ENCODE assay signal across 11 cellular contexts in the genomic region with DNA sequence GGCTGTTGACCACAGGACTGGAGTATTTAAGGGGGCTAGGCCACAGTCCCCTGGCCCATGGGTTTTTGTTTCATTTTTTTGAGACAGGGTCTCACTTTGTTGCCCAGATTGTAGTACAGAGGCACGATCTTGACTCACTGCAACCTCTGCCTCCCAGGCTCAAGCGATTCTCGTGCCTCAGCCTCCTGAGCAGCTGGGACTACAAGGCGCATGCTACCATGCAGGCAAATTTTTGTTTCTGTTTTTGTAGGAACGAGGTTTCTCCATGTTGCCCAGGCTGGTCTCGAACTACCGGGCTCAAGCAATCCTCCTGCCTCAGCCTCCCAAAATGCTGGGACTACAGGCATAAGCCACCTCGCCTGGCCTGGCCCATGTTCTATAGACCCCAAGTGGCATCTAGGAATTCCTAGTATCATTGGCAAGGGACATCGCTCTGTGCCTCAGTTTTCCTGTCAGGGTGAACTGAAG. TPM values are rescaled to one million over a fixed set of nuclear protein-coding genes. Genes with fewer than 3 reads are reported as not detected.
DNase-seq lines count a peak whose midpoint lies in the region; ATAC-seq and TF ChIP-seq lines count a peak whose summit lies in the region.
"Had no signal": no experiment of that assay in that cellular context is flagged by ENCODE, and none has a peak within 500 bp of the region (broad histone marks: within the 10 kb centered on the region; RNA-seq: fewer than 3 reads in every experiment).

No MANE protein-coding gene starts in this region.

- WGBS in heart left ventricle, 4 donors, result 69 to 78% (median 70%) methylated on average over 9 of the region's 9 CpGs

- no peak for ATAC-seq in heart left ventricle
- no peak for ATAC-seq in GM19467 (IDR thresholded peaks at IDR 0.05; ENCODE audit: unreplicated experiment)
- ATAC-seq in HG03469 (IDR thresholded peaks at IDR 0.05; ENCODE audit: unreplicated experiment), result no peak

- H3K4me2 ChIP-seq in DOHH2 (ENCODE audit: low read length) (peak overlapping the region; percentile 59), skeletal muscle satellite cell (ENCODE audit: low read length) (peak overlapping the region; percentile 19)

- peaks cover 36% of the 10 kb centered on the region for H3K27me3 ChIP-seq in DOHH2 (ENCODE audit: control insufficient read depth, low read length)
- H3K27me3 ChIP-seq in SJCRH30, result no peaks in the 10 kb centered on the region
- no peaks in the 10 kb centered on the region for H3K27me3 ChIP-seq in heart left ventricle
- no peaks in the 10 kb centered on the region for H3K27me3 ChIP-seq in skeletal muscle satellite cell (ENCODE audit: control insufficient read depth, insufficient read depth, low read length)

- H3K9me2 ChIP-seq in DOHH2 (replicated peaks; ENCODE audit: control insufficient read depth, low read length), result no peaks in the 10 kb centered on the region

- no peaks in the 10 kb centered on the region for H3K36me3 ChIP-seq in DOHH2 (ENCODE audit: control insufficient read depth, low read length)
- H3K36me3 ChIP-seq in SJCRH30, result no peaks in the 10 kb centered on the region
- H3K36me3 ChIP-seq in heart left ventricle, result no peaks in the 10 kb centered on the region
- H3K36me3 ChIP-seq in skeletal muscle satellite cell (ENCODE audit: insufficient read depth, low read length), result no peaks in the 10 kb centered on the region

- H3K79me2 ChIP-seq in DOHH2 (ENCODE audit: control insufficient read depth, low read length), result no peaks in the 10 kb centered on the region

- H3K27ac ChIP-seq in DOHH2 (ENCODE audit: low read depth, low read length) (no peak overlapping the region), SJCRH30 (peak overlapping the region; percentile 99), heart left ventricle (peak overlapping the region; percentile 53 to 99 (median 96))

- H3K9me3 ChIP-seq in DOHH2 (ENCODE audit: control insufficient read depth, insufficient read depth, low read length) (no peaks in the 10 kb centered on the region), SJCRH30 (replicated peaks) (no peaks in the 10 kb centered on the region), heart left ventricle (no peaks in the 10 kb centered on the region), skeletal muscle satellite cell (replicated peaks; ENCODE audit: low read length) (no peaks in the 10 kb centered on the region)

- TF ChIP-seq CTCF in DOHH2 (IDR thresholded peaks at IDR 0.05; ENCODE audit: low read depth, low read length, poor library complexity, severe bottlenecking) (no peak), heart left ventricle (IDR thresholded peaks at IDR 0.05) (no peak)

- intact Hi-C loops in heart left ventricle (cut with DNase I), result loop anchor here in 4 of 10 donors (5.0 to 10.0 kb wide), 4 partner anchors 158 to 548 kb away; a partner anchor contains a TSS

- H4K20me1 ChIP-seq in DOHH2 (ENCODE audit: control insufficient read depth, insufficient read depth, low read depth, low read length), result 0 out of 2 replicates have a peak, but pooled peaks cover 3% of the 10 kb centered on the region

- H3F3A ChIP-seq in DOHH2 (ENCODE audit: control insufficient read depth, insufficient read depth), result peaks cover 4% of the 10 kb centered on the region

- no peak for TF ChIP-seq POLR2A in heart left ventricle (IDR thresholded peaks at IDR 0.05)

- peak overlapping the region; percentile 49 for H3K9ac ChIP-seq in skeletal muscle satellite cell (ENCODE audit: low read depth, low read length)

- H3K4me1 ChIP-seq in DOHH2 (ENCODE audit: control insufficient read depth, low read length) (peaks cover 63% of the 10 kb centered on the region), SJCRH30 (peaks cover 59% of the 10 kb centered on the region), heart left ventricle (peaks cover 44 to 93% (median 83%) of the 10 kb centered on the region in 12 donors), skeletal muscle satellite cell (ENCODE audit: control insufficient read depth, insufficient read depth, low read length) (peaks cover 69% of the 10 kb centered on the region)

- H3K4me3 ChIP-seq in DOHH2 (ENCODE audit: low read length), result peak overlapping the region; percentile 30
- H3K4me3 ChIP-seq in SJCRH30, result peak overlapping the region; percentile 59
- no peak overlapping the region for H3K4me3 ChIP-seq in heart left ventricle
- peak overlapping the region; percentile 37 for H3K4me3 ChIP-seq in skeletal muscle satellite cell (ENCODE audit: low read length)

- no peak for DNase-seq in SJCRH30
- DNase-seq in heart left ventricle, result no peak
- no peak for DNase-seq in T-helper 2 cell
- no peak for DNase-seq in hepatic stellate cell (ENCODE audit: low spot score)
- DNase-seq: activated CD4-positive, alpha-beta T cell treated with anti-CD3 and anti-CD28 coated beads for 1 hour had no signal

RNA-seq across cellular contexts. Expression of a gene that starts 14.6 kb away (rescaled TPM):
- total RNA-seq in SJCRH30 (2014; rRNA removed; shearing (Covaris generic)), result 356 and 359 TPM in 2 replicates
- 100 to 1,000 TPM in 7 of 9 donors, 10 to 100 TPM in 2; 75.3 to 499 (median 158) TPM for total RNA-seq in heart left ventricle
- 100 to 1,000 TPM in 1 of 2 donors, 10 to 100 TPM in 1; 59.7 to 160 TPM for polyA plus RNA-seq in heart left ventricle
- 10.6 and 46.1 TPM in 2 replicates for total RNA-seq in skeletal muscle satellite cell (2012; rRNA removed)

RNA-seq across cellular contexts. Expression of a gene that starts 20.7 kb away (rescaled TPM):
- 0.05 TPM in 1 of 2 replicates, not detected in the other for total RNA-seq in SJCRH30 (2014; rRNA removed; shearing (Covaris generic))
- total RNA-seq in heart left ventricle, result under 1 TPM in 4 of 9 donors, not detected in 5; 0.09 to 0.27 (median 0.15) TPM
- under 1 TPM; 0.10 to 0.15 TPM for polyA plus RNA-seq in heart left ventricle
- total RNA-seq in skeletal muscle satellite cell (2012; rRNA removed), result not detected in 2 replicates
- total RNA-seq: subcutaneous adipose tissue had no signal

RNA-seq across cellular contexts. Expression of a gene that starts 42.8 kb away (rescaled TPM):
- total RNA-seq in SJCRH30 (2014; rRNA removed; shearing (Covaris generic)), result 0.43 and 0.85 TPM in 2 replicates
- 10 to 100 TPM in 1 of 9 donors, 1 to 10 TPM in 4, under 1 TPM in 1, not detected in 3; 0.80 to 11.4 (median 1.7) TPM for total RNA-seq in heart left ventricle
- 1 to 10 TPM in 1 of 2 donors, under 1 TPM in 1; 0.46 to 1.5 TPM for polyA plus RNA-seq in heart left ventricle
- 12.4 and 20.3 TPM in 2 replicates for total RNA-seq in skeletal muscle satellite cell (2012; rRNA removed)

RNA-seq across cellular contexts. Expression of a gene that starts 43.4 kb away (rescaled TPM):
- 0.20 and 0.23 TPM in 2 replicates for total RNA-seq in SJCRH30 (2014; rRNA removed; shearing (Covaris generic))
- 1 to 10 TPM in 4 of 9 donors, under 1 TPM in 5; 0.52 to 2.4 (median 0.95) TPM for total RNA-seq in heart left ventricle
- polyA plus RNA-seq in heart left ventricle, result 1 to 10 TPM; 1.2 to 3.0 TPM
- total RNA-seq in skeletal muscle satellite cell (2012; rRNA removed), result 0.25 and 0.44 TPM in 2 replicates
- total RNA-seq: kidney epithelial cell had no signal

Comparison
In these comparisons a context has a peak if more than half of its experiments do, and no peak if none do; other contexts are left out.
1. H3K4me3 ChIP-seq: peak in DOHH2 (single experiment), SJCRH30 (single experiment) and skeletal muscle satellite cell (single experiment); none in heart left ventricle (0 of 12).